Comparison of ENCODE assay signal across 8 cellular contexts in genomic region chr5:102223542-102224444, GRCh38.
A peak's percentile ranks its signal among the peaks of the same experiment; 100 is the strongest.
DNase-seq lines count a peak whose midpoint lies in the region; ATAC-seq and TF ChIP-seq lines count a peak whose summit lies in the region.
"Had no signal": no experiment of that assay in that cellular context is flagged by ENCODE, and none has a peak within 500 bp of the region (broad histone marks: within the 10 kb centered on the region; RNA-seq: fewer than 3 reads in every experiment).

No MANE protein-coding gene starts in this region.

- no peaks in the 10 kb centered on the region for H3K79me2 ChIP-seq in mammary epithelial cell (ENCODE audit: insufficient read depth, low read length)

- intact Hi-C loops in mammary epithelial cell (cut with micrococcal nuclease), result loop anchor here (2.0 kb wide), 1 partner anchor 281 kb away; no protein-coding TSS in a partner anchor

- dilution Hi-C loops in mammary epithelial cell (cut with HindIII; ENCODE audit: low sequenced_read_pairs), result no loop called here

- no peaks in the 10 kb centered on the region for H3K36me3 Mint-ChIP-seq in nephron (ENCODE audit: low read depth)
- no peaks in the 10 kb centered on the region for H3K36me3 Mint-ChIP-seq in effector memory CD8-positive, alpha-beta T cell (ENCODE audit: insufficient read depth)
- H3K36me3 Mint-ChIP-seq in activated naive CD8-positive, alpha-beta T cell treated with anti-CD3 and anti-CD28 coated beads, Interleukin-2, amount 50 U/mL, for 24 hours (ENCODE audit: low read depth), result no peaks in the 10 kb centered on the region

- H2AFZ ChIP-seq in mammary epithelial cell (ENCODE audit: low read depth, low read length), result no peak overlapping the region

- no peaks in the 10 kb centered on the region for H3K36me3 ChIP-seq in mammary epithelial cell (ENCODE audit: insufficient read depth, low read length)

- no peaks in the 10 kb centered on the region for H3K27me3 ChIP-seq in mammary epithelial cell (ENCODE audit: insufficient read depth, low read length)

- no peak overlapping the region for H3K27ac Mint-ChIP-seq in nephron
- no peak overlapping the region for H3K27ac Mint-ChIP-seq in effector memory CD8-positive, alpha-beta T cell
- no peak overlapping the region for H3K27ac Mint-ChIP-seq in activated naive CD8-positive, alpha-beta T cell treated with anti-CD3 and anti-CD28 coated beads, Interleukin-2, amount 50 U/mL, for 24 hours
- H3K27ac Mint-ChIP-seq: activated T-cell treated with anti-CD3 and anti-CD28 coated beads, Interleukin-2, amount 50 U/mL, for 72 hours had no signal

- no peak overlapping the region for H3K27ac ChIP-seq in mammary epithelial cell (ENCODE audit: insufficient read depth, low read depth, low read length)

- no peak overlapping the region for H3K4me2 ChIP-seq in mammary epithelial cell (ENCODE audit: insufficient read depth, low read depth, low read length)

- no peak overlapping the region for H3K4me3 Mint-ChIP-seq in nephron
- no peak overlapping the region for H3K4me3 Mint-ChIP-seq in effector memory CD8-positive, alpha-beta T cell
- H3K4me3 Mint-ChIP-seq in activated naive CD8-positive, alpha-beta T cell treated with anti-CD3 and anti-CD28 coated beads, Interleukin-2, amount 50 U/mL, for 24 hours, result no peak overlapping the region
- H3K4me3 Mint-ChIP-seq: activated T-cell treated with anti-CD3 and anti-CD28 coated beads, Interleukin-2, amount 50 U/mL, for 72 hours had no signal

- peaks cover 16% of the 10 kb centered on the region for H3K9me3 Mint-ChIP-seq in nephron
- H3K9me3 Mint-ChIP-seq in effector memory CD8-positive, alpha-beta T cell, result no peaks in the 10 kb centered on the region
- no peaks in the 10 kb centered on the region for H3K9me3 Mint-ChIP-seq in activated naive CD8-positive, alpha-beta T cell treated with anti-CD3 and anti-CD28 coated beads, Interleukin-2, amount 50 U/mL, for 24 hours
- H3K9me3 Mint-ChIP-seq: activated T-cell treated with anti-CD3 and anti-CD28 coated beads, Interleukin-2, amount 50 U/mL, for 72 hours had no signal

- DNase-seq in GM12864 (ENCODE audit: low read depth) (peak; percentile 2), NCI-H2029 treated with DMSO at 0.1 percent for 48 hours (lab: John Stamatoyannopoulos, UW) (peak; percentile 16), mammary epithelial cell (peak; percentile 10)
- no peak for DNase-seq in effector memory CD8-positive, alpha-beta T cell
- no peak for DNase-seq in activated naive CD8-positive, alpha-beta T cell treated with anti-CD3 and anti-CD28 coated beads, Interleukin-2, amount 50 U/mL, for 24 hours

- TF ChIP-seq CTCF in GM12864 (IDR thresholded peaks at IDR 0.05; ENCODE audit: low read depth, low read length, missing control alignments) (peak; percentile 43), mammary epithelial cell (conservative IDR thresholded peaks at IDR 0.05 in 1 of 2, IDR thresholded peaks at IDR 0.05 in 1 of 2; ENCODE audit: extremely low read depth in 1 of 2, insufficient read depth in 1 of 2, low read depth in 1 of 2, low read length in 2 of 2) (peak; percentile 60 to 71), nephron (IDR thresholded peaks at IDR 0.05; ENCODE audit: unreplicated experiment in 3 of 3) (peak; percentile 45 to 80 (median 49))

- H3K9ac ChIP-seq in mammary epithelial cell (ENCODE audit: insufficient read depth, low read length), result no peak overlapping the region

- peak; percentile 68 for ATAC-seq in GM21825 (IDR thresholded peaks at IDR 0.05; ENCODE audit: unreplicated experiment)
- ATAC-seq in effector memory CD8-positive, alpha-beta T cell (replicated peaks), result no peak
- ATAC-seq in activated naive CD8-positive, alpha-beta T cell treated with anti-CD3 and anti-CD28 coated beads, Interleukin-2, amount 50 U/mL, for 24 hours, result no peak
- ATAC-seq: activated T-cell treated with anti-CD3 and anti-CD28 coated beads, Interleukin-2, amount 50 U/mL, for 72 hours had no signal

- no peaks in the 10 kb centered on the region for H3K27me3 Mint-ChIP-seq in nephron (ENCODE audit: low read depth)
- peaks cover 0 to 17% of the 10 kb centered on the region in 2 donors for H3K27me3 Mint-ChIP-seq in effector memory CD8-positive, alpha-beta T cell
- no peaks in the 10 kb centered on the region for H3K27me3 Mint-ChIP-seq in activated naive CD8-positive, alpha-beta T cell treated with anti-CD3 and anti-CD28 coated beads, Interleukin-2, amount 50 U/mL, for 24 hours

- H3K4me1 ChIP-seq in mammary epithelial cell (ENCODE audit: insufficient read depth, low read length), result no peaks in the 10 kb centered on the region

- WGBS in mammary epithelial cell (ENCODE audit: low coverage, missing lambda C conversion rate), result 68% methylated on average over 5 of the region's 5 CpGs

- H3K4me3 ChIP-seq in GM12864 (ENCODE audit: low read depth, low read length), result no peak overlapping the region
- H3K4me3 ChIP-seq in mammary epithelial cell (replicated peaks in 1 of 3; ENCODE audit: insufficient read depth in 1 of 3, low read depth in 2 of 3, low read length in 3 of 3), result no peak overlapping the region

- CTCF ChIA-PET in mammary epithelial cell (lab: Charles Lee; ENCODE audit: low non-redundant PET), result no interaction called here

- in situ Hi-C loops in mammary epithelial cell (cut with MboI; ENCODE audit: low sequenced_read_pairs in 2 of 2), result no loop called here

- H3K4me1 Mint-ChIP-seq in nephron, result no peaks in the 10 kb centered on the region
- H3K4me1 Mint-ChIP-seq in effector memory CD8-positive, alpha-beta T cell (ENCODE audit: low read depth in 2 of 2), result no peaks in the 10 kb centered on the region
- H3K4me1 Mint-ChIP-seq in activated naive CD8-positive, alpha-beta T cell treated with anti-CD3 and anti-CD28 coated beads, Interleukin-2, amount 50 U/mL, for 24 hours, result no peaks in the 10 kb centered on the region

- no TSS peak for BruUV-seq in mammary epithelial cell (replicated peaks; lab: Mats Ljungman, UMichigan)

- no peaks in the 10 kb centered on the region for H4K20me1 ChIP-seq in mammary epithelial cell (ENCODE audit: insufficient read depth, low read length)

- no peaks in the 10 kb centered on the region for H3K9me3 ChIP-seq in mammary epithelial cell (replicated peaks; ENCODE audit: insufficient read depth, low read length)

Comparison
In these comparisons a context has a peak if more than half of its experiments do, and no peak if none do; other contexts are left out.
1. DNase-seq: peak in GM12864 (single experiment), NCI-H2029 treated with DMSO at 0.1 percent for 48 hours (single experiment) and mammary epithelial cell (single experiment); none in effector memory CD8-positive, alpha-beta T cell (0 of 3) and activated naive CD8-positive, alpha-beta T cell treated with anti-CD3 and anti-CD28 coated beads, Interleukin-2, amount 50 U/mL, for 24 hours (single experiment).
2. Peak in every context shown above with its lines, with median percentiles within 50 percentile points of each other: CTCF ChIP-seq.